8 cellular contexts compared by ENCODE assay signal in the genomic region with DNA sequence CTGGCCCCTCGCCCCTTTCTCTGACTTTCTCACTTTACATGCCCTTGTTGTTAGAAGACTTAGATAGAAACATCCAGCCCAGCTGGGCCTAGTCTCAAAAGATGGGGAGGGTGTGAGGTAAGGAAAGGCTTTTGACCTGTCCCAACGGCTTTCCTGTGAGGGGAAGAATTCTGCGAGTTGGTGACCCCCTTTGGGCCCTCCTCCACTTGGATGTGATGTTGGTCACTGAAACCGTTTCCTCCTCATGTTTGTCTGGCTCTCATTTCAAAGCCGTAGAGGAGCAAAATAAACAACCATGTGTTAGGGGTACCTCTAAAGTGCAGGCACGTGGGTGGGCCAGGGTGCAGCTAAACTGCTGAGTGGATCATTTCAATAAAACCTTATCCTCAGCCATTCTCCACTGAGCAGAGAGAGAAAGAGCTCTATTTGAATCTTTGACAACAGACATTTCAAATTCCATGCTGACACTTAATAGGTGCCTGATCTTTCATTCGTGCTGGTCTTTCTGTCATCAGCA.
DNase-seq lines count a peak whose midpoint lies in the region; ATAC-seq and TF ChIP-seq lines count a peak whose summit lies in the region.

No MANE protein-coding gene starts in this region.

- H3F3A ChIP-seq in PC-3 (ENCODE audit: low read length, unreplicated experiment) = no peaks in the 10 kb centered on the region

- H3K36me3 ChIP-seq in PC-3 (ENCODE audit: low read depth, low read length) (no peaks in the 10 kb centered on the region), ectodermal cell (ENCODE audit: control insufficient read depth, insufficient read depth, low read length) (no peaks in the 10 kb centered on the region)

- H3K4me1 Mint-ChIP-seq in CD14-positive monocyte (peaks cover 42% of the 10 kb centered on the region), neural crest cell (peaks cover 36% of the 10 kb centered on the region)

- H3K9me3 ChIP-seq in PC-3 (ENCODE audit: low read length) = no peaks in the 10 kb centered on the region
- no peaks in the 10 kb centered on the region for H3K9me3 ChIP-seq in ectodermal cell (ENCODE audit: control insufficient read depth, low read length)

- peaks cover 0 to 1% (median 0%) of the 10 kb centered on the region in 7 donors for H3K9me3 Mint-ChIP-seq in CD14-positive monocyte
- H3K9me3 Mint-ChIP-seq in neural crest cell = no peaks in the 10 kb centered on the region

- POLR2A ChIA-PET in PC-3 (lab: Charles Lee; ENCODE audit: unreplicated experiment) = interaction anchor here (0.6 kb wide), 1 partner anchor 81 kb away, joined by 3 read pairs; no protein-coding TSS in a partner anchor

- WGBS in ectodermal cell, 2 experiments = 36 to 40% methylated on average over 7 of the region's 7 CpGs

- peak overlapping the region; percentile 95 for H3K4me3 Mint-ChIP-seq in CD14-positive monocyte
- H3K4me3 Mint-ChIP-seq in neural crest cell = peak overlapping the region; percentile 93

- DNase-seq in CD14-positive monocyte (ENCODE audit: low spot score) = no peak
- DNase-seq in PC-3 = no peak
- DNase-seq in neural crest cell (ENCODE audit: low read depth, low spot score) = no peak
- no peak for DNase-seq in activated CD4-positive, CD25-positive, alpha-beta regulatory T cell treated with anti-CD3 and anti-CD28 coated beads, Interleukin-2, amount 50 U/mL, for 72 hours
- no peak for DNase-seq in NCI-H510A (lab: John Stamatoyannopoulos, UW)

- no peak for TF ChIP-seq CTCF in CD14-positive monocyte (IDR thresholded peaks at IDR 0.05)
- no peak for TF ChIP-seq CTCF in PC-3 (conservative IDR thresholded peaks at IDR 0.05; ENCODE audit: low read depth, low read length)
- TF ChIP-seq CTCF in neural crest cell (conservative IDR thresholded peaks at IDR 0.05) = no peak

- ATAC-seq in PC-3 (no peak), HG03135 (IDR thresholded peaks at IDR 0.05; ENCODE audit: unreplicated experiment) (no peak)
- ATAC-seq in activated CD4-positive, CD25-positive, alpha-beta regulatory T cell treated with anti-CD3 and anti-CD28 coated beads, Interleukin-2, amount 50 U/mL, for 24 hours = no peak

- H3K27me3 Mint-ChIP-seq in CD14-positive monocyte (ENCODE audit: low read depth in 3 of 3) (peaks cover 0 to 4% (median 1%) of the 10 kb centered on the region in 3 donors), neural crest cell (ENCODE audit: low read depth) (no peaks in the 10 kb centered on the region)

- peaks cover 29% of the 10 kb centered on the region for H3K79me2 ChIP-seq in PC-3 (ENCODE audit: low read length)

- TSS peak; percentile 91 for BruUV-seq in PC-3 (replicated peaks; lab: Mats Ljungman, UMichigan)

- H3K9me2 ChIP-seq in PC-3 (replicated peaks; ENCODE audit: low read length) = no peaks in the 10 kb centered on the region

- H3K27ac Mint-ChIP-seq in CD14-positive monocyte (peak overlapping the region; percentile 93 to 96 (median 94)), neural crest cell (ENCODE audit: unreplicated experiment) (peak overlapping the region; percentile 98)

- H2AFZ ChIP-seq in PC-3 (ENCODE audit: low read length) = peak overlapping the region; percentile 99

- H3K27ac ChIP-seq in PC-3 (ENCODE audit: low read length) = no peak overlapping the region; the same call in 1 of the 2 replicates
- peak overlapping the region; percentile 87 for H3K27ac ChIP-seq in ectodermal cell (ENCODE audit: insufficient read depth, low read depth, low read length, poor library complexity, severe bottlenecking)

- H4K20me1 ChIP-seq in PC-3 (ENCODE audit: low read length) = no peaks in the 10 kb centered on the region

- H3K27me3 ChIP-seq in PC-3 (ENCODE audit: low read length) = no peaks in the 10 kb centered on the region
- H3K27me3 ChIP-seq in ectodermal cell (ENCODE audit: control insufficient read depth, insufficient read depth, low read length, poor library complexity, severe bottlenecking) = no peaks in the 10 kb centered on the region

- intact Hi-C loops in CD14-positive monocyte (cut with micrococcal nuclease) = loop anchor here (2.0 to 5.0 kb wide), 3 partner anchors 84 to 88 kb away; partner anchors contain the start of genes RNF38 (in 2 of the 2) and MELK (in 1 of the 2)
- intact Hi-C loops in PC-3 (cut with micrococcal nuclease) = no loop called here

- peak overlapping the region; percentile 97 for H3K4me2 ChIP-seq in PC-3 (ENCODE audit: low read length)

- H3K4me1 ChIP-seq in PC-3 (ENCODE audit: insufficient read depth, low read length) = no peaks in the 10 kb centered on the region; the same call in 1 of the 2 replicates
- H3K4me1 ChIP-seq in ectodermal cell (ENCODE audit: control insufficient read depth, insufficient read depth, low read length) = peaks cover 16% of the 10 kb centered on the region

- peak overlapping the region; percentile 73 for H3K9ac ChIP-seq in PC-3 (ENCODE audit: low read length)

- H3K4me3 ChIP-seq in PC-3 (ENCODE audit: low read length) (peak overlapping the region; percentile 79), ectodermal cell (ENCODE audit: insufficient read depth, low read depth, low read length) (peak overlapping the region; percentile 38)

- CTCF ChIA-PET in PC-3 (lab: Charles Lee) = interaction anchor here (0.6 kb wide), 1 partner anchor 12 kb away, joined by 6 read pairs; no protein-coding TSS in a partner anchor

- H3K36me3 Mint-ChIP-seq in CD14-positive monocyte (no peaks in the 10 kb centered on the region), neural crest cell (ENCODE audit: low read depth) (no peaks in the 10 kb centered on the region)
